18 cellular contexts compared by ENCODE assay signal in the genomic region with DNA sequence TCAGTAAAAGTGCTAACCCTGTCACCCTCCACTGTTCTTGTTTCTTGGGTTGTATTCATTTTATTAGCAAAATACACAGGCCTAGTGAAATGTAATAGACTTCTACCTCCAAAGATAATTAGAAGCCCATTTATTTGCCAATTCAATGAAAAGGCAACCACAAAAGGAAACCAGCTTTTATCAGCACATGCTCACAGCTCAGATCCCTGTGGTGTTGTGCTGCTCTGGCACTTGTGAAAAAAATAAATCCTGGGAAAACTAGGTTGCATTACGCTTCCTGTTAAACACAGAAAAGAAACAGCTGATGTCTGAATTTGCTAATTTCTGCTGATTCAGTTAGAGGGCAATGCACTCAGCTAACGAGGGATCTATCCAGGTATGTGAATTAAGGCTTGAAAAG.
"Had no signal": no experiment of that assay in that cellular context is flagged by ENCODE, and none has a peak within 500 bp of the region (broad histone marks: within the 10 kb centered on the region; RNA-seq: fewer than 3 reads in every experiment).

No MANE protein-coding gene starts in this region.

- DNase-seq: activated CD4-positive, alpha-beta T cell treated with anti-CD3 and anti-CD28 coated beads, Interleukin-2, amount 50 U/mL, for 4 hours; activated CD4-positive, CD25-positive, alpha-beta regulatory T cell treated with anti-CD3 and anti-CD28 coated beads, Interleukin-2, amount 50 U/mL, for 72 hours; activated naive CD4-positive, alpha-beta T cell treated with Interleukin-2 at 50 U/mL for 16 hours; aorta; dermis blood vessel endothelial cell; heart right ventricle; left colon; sigmoid colon; stimulated activated CD4-positive, alpha-beta T cell treated with anti-CD3 and anti-CD28 coated beads, Interleukin-12 subunit alpha, Interleukin-12 subunit beta, amount 100 ng/mL, for 4 hours; stimulated activated CD4-positive, alpha-beta T cell treated with anti-CD3 and anti-CD28 coated beads, Interleukin-2, amount 100 ng/mL, for 24 hours; stomach; testis; upper lobe of left lung had no signal

- H3K4me3 ChIP-seq: breast epithelium, gastroesophageal sphincter, heart right ventricle, lung, sigmoid colon, stomach, testis, upper lobe of left lung had no signal

- H3K27ac Mint-ChIP-seq: activated T-helper 17 cell treated with anti-CD3 and anti-CD28 coated beads, Interleukin-2, amount 50 U/mL, for 72 hours; mesothelial cell of epicardium had no signal

- H3K36me3 Mint-ChIP-seq: mesothelial cell of epicardium had no signal

- H3K4me3 Mint-ChIP-seq: activated T-helper 17 cell treated with anti-CD3 and anti-CD28 coated beads, Interleukin-2, amount 50 U/mL, for 72 hours; mesothelial cell of epicardium had no signal

- H3K9me3 Mint-ChIP-seq: mesothelial cell of epicardium had no signal

- ATAC-seq: activated T-helper 17 cell treated with anti-CD3 and anti-CD28 coated beads, Interleukin-2, amount 50 U/mL, for 72 hours; gastroesophageal sphincter; heart right ventricle had no signal

- H3K4me1 Mint-ChIP-seq: activated T-helper 17 cell treated with anti-CD3 and anti-CD28 coated beads, Interleukin-2, amount 50 U/mL, for 72 hours had no signal
